Comparison of ENCODE assay signal across 11 cellular contexts in genomic region chr19:10878253-10878652, GRCh38. TPM values are rescaled to one million over a fixed set of nuclear protein-coding genes. Genes with fewer than 3 reads are reported as not detected.
DNase-seq lines count a peak whose midpoint lies in the region; ATAC-seq and TF ChIP-seq lines count a peak whose summit lies in the region.
"Had no signal": no experiment of that assay in that cellular context is flagged by ENCODE, and none has a peak within 500 bp of the region (broad histone marks: within the 10 kb centered on the region; RNA-seq: fewer than 3 reads in every experiment).

No MANE protein-coding gene starts in this region.

- no peaks in the 10 kb centered on the region for H3K27me3 ChIP-seq in Karpas-422 (ENCODE audit: low read length)

- peak overlapping the region; percentile 61 for H3K9ac ChIP-seq in Karpas-422 (ENCODE audit: low read length)

- DNase-seq in T-helper 1 cell, result no peak
- no peak for DNase-seq in Karpas-422
- no peak for DNase-seq in activated naive CD8-positive, alpha-beta T cell treated with anti-CD3 and anti-CD28 coated beads, Interleukin-2, amount 50 U/mL, for 24 hours
- DNase-seq in osteocyte (ENCODE audit: extremely low spot score, unreplicated experiment), result no peak
- no peak for DNase-seq in activated CD4-positive, CD25-positive, alpha-beta regulatory T cell (lab: John Stamatoyannopoulos, UW)
- DNase-seq: NCI-H748 treated with DMSO at 0.1 percent for 48 hours; stimulated activated CD4-positive, alpha-beta T cell treated with anti-CD3 and anti-CD28 coated beads, Interleukin-2, amount 100 ng/mL, for 48 hours had no signal

- H3K9me3 Mint-ChIP-seq in T-helper 1 cell treated with Interleukin-12 subunit alpha and Interleukin-12 subunit beta and Interleukin-4 antibody, amounts not matched to agents 30 μg/mL and 1 μg/mL, for 36 hours, result no peaks in the 10 kb centered on the region
- H3K9me3 Mint-ChIP-seq in activated naive CD8-positive, alpha-beta T cell treated with anti-CD3 and anti-CD28 coated beads, Interleukin-2, amount 50 U/mL, for 24 hours, result no peaks in the 10 kb centered on the region
- no peaks in the 10 kb centered on the region for H3K9me3 Mint-ChIP-seq in osteocyte (ENCODE audit: unreplicated experiment)

- peak; percentile 16 for ATAC-seq in activated naive CD8-positive, alpha-beta T cell treated with anti-CD3 and anti-CD28 coated beads, Interleukin-2, amount 50 U/mL, for 24 hours
- ATAC-seq in HG02610 (IDR thresholded peaks at IDR 0.05; ENCODE audit: unreplicated experiment) (no peak), GM18517 (IDR thresholded peaks at IDR 0.05; ENCODE audit: unreplicated experiment) (no peak)

- H3K4me3 Mint-ChIP-seq in T-helper 1 cell treated with Interleukin-12 subunit alpha and Interleukin-12 subunit beta and Interleukin-4 antibody, amounts not matched to agents 30 μg/mL and 1 μg/mL, for 36 hours, result no peak overlapping the region
- H3K4me3 Mint-ChIP-seq in activated naive CD8-positive, alpha-beta T cell treated with anti-CD3 and anti-CD28 coated beads, Interleukin-2, amount 50 U/mL, for 24 hours, result no peak overlapping the region
- H3K4me3 Mint-ChIP-seq in osteocyte (ENCODE audit: unreplicated experiment), result no peak overlapping the region

- H3K36me3 ChIP-seq in Karpas-422 (ENCODE audit: insufficient read depth, low read length), result 0 out of 2 replicates have a peak, but pooled peaks cover 3% of the 10 kb centered on the region
- H3K36me3 ChIP-seq: thoracic aorta had no signal

- H3K36me3 Mint-ChIP-seq in T-helper 1 cell treated with Interleukin-12 subunit alpha and Interleukin-12 subunit beta and Interleukin-4 antibody, amounts not matched to agents 30 μg/mL and 1 μg/mL, for 36 hours (ENCODE audit: low read depth), result peaks cover 2% of the 10 kb centered on the region
- peaks cover 9% of the 10 kb centered on the region for H3K36me3 Mint-ChIP-seq in activated naive CD8-positive, alpha-beta T cell treated with anti-CD3 and anti-CD28 coated beads, Interleukin-2, amount 50 U/mL, for 24 hours (ENCODE audit: low read depth)
- peaks cover 3% of the 10 kb centered on the region for H3K36me3 Mint-ChIP-seq in osteocyte (ENCODE audit: unreplicated experiment)

- H3K4me2 ChIP-seq in Karpas-422 (ENCODE audit: low read depth, low read length, poor library complexity, severe bottlenecking), result peak overlapping the region; percentile 63

- no peak for TF ChIP-seq CTCF in osteocyte (IDR thresholded peaks at IDR 0.05)

- H2AFZ ChIP-seq in Karpas-422 (ENCODE audit: low read length), result no peak overlapping the region

- H3K4me1 Mint-ChIP-seq in T-helper 1 cell treated with Interleukin-12 subunit alpha and Interleukin-12 subunit beta and Interleukin-4 antibody, amounts not matched to agents 30 μg/mL and 1 μg/mL, for 36 hours (ENCODE audit: low read depth), result peaks cover 27% of the 10 kb centered on the region
- H3K4me1 Mint-ChIP-seq in activated naive CD8-positive, alpha-beta T cell treated with anti-CD3 and anti-CD28 coated beads, Interleukin-2, amount 50 U/mL, for 24 hours, result peaks cover 43% of the 10 kb centered on the region
- peaks cover 36% of the 10 kb centered on the region for H3K4me1 Mint-ChIP-seq in osteocyte (ENCODE audit: unreplicated experiment)

- H3K4me1 ChIP-seq in Karpas-422 (ENCODE audit: low read length), result peaks cover 62% of the 10 kb centered on the region

- no peaks in the 10 kb centered on the region for H3K9me2 ChIP-seq in Karpas-422 (replicated peaks; ENCODE audit: insufficient read depth, low read length)

- H4K20me1 ChIP-seq in Karpas-422 (ENCODE audit: insufficient read depth, low read depth, low read length), result no peaks in the 10 kb centered on the region

- no peaks in the 10 kb centered on the region for H3K27me3 Mint-ChIP-seq in T-helper 1 cell treated with Interleukin-12 subunit alpha and Interleukin-12 subunit beta and Interleukin-4 antibody, amounts not matched to agents 30 μg/mL and 1 μg/mL, for 36 hours (ENCODE audit: low read depth)
- no peaks in the 10 kb centered on the region for H3K27me3 Mint-ChIP-seq in activated naive CD8-positive, alpha-beta T cell treated with anti-CD3 and anti-CD28 coated beads, Interleukin-2, amount 50 U/mL, for 24 hours
- no peaks in the 10 kb centered on the region for H3K27me3 Mint-ChIP-seq in osteocyte (ENCODE audit: unreplicated experiment)

- peak overlapping the region; percentile 73 for H3K27ac Mint-ChIP-seq in T-helper 1 cell treated with Interleukin-12 subunit alpha and Interleukin-12 subunit beta and Interleukin-4 antibody, amounts not matched to agents 30 μg/mL and 1 μg/mL, for 36 hours
- H3K27ac Mint-ChIP-seq in activated naive CD8-positive, alpha-beta T cell treated with anti-CD3 and anti-CD28 coated beads, Interleukin-2, amount 50 U/mL, for 24 hours, result peak overlapping the region; percentile 79
- H3K27ac Mint-ChIP-seq in osteocyte (ENCODE audit: unreplicated experiment), result peak overlapping the region; percentile 23

- peak overlapping the region; percentile 83 for H3K27ac ChIP-seq in Karpas-422 (ENCODE audit: low read length)

- peak overlapping the region; percentile 26 for H3K4me3 ChIP-seq in Karpas-422 (ENCODE audit: low read length)
- H3K4me3 ChIP-seq: thoracic aorta had no signal

- no peaks in the 10 kb centered on the region for H3K9me3 ChIP-seq in Karpas-422 (ENCODE audit: low read length)
- H3K9me3 ChIP-seq: thoracic aorta had no signal

- H3K79me2 ChIP-seq in Karpas-422 (ENCODE audit: low read length), result peaks cover 97% of the 10 kb centered on the region

RNA-seq across cellular contexts. Expression of gene CARM1, which starts 6.9 kb away (rescaled TPM):
- total RNA-seq in Karpas-422 (2014; rRNA removed; shearing (Covaris generic); ENCODE audit: low replicate concordance), result 32.7 and 38.2 TPM in 2 replicates
- 66.7 and 70.8 TPM in 2 replicates for total RNA-seq in osteocyte

RNA-seq across cellular contexts. Expression of gene C19orf38, which starts 30.0 kb away (rescaled TPM):
- total RNA-seq in Karpas-422 (2014; rRNA removed; shearing (Covaris generic); ENCODE audit: low replicate concordance), result 6.1 and 12.9 TPM in 2 replicates
- 0.27 TPM in 1 of 2 replicates, not detected in the other for total RNA-seq in osteocyte

RNA-seq across cellular contexts. Expression of gene TMED1, which starts 42.2 kb away (rescaled TPM):
- total RNA-seq in Karpas-422 (2014; rRNA removed; shearing (Covaris generic); ENCODE audit: low replicate concordance), result 10.2 and 24.4 TPM in 2 replicates
- 33.6 and 35.5 TPM in 2 replicates for total RNA-seq in osteocyte

RNA-seq across cellular contexts. Expression of gene YIPF2, which starts 50.2 kb away (rescaled TPM):
- 26.8 and 45.6 TPM in 2 replicates for total RNA-seq in Karpas-422 (2014; rRNA removed; shearing (Covaris generic); ENCODE audit: low replicate concordance)
- total RNA-seq in osteocyte, result 68.4 and 79.5 TPM in 2 replicates

RNA-seq across cellular contexts. Expression of gene TIMM29, which starts 50.4 kb away (rescaled TPM):
- total RNA-seq in Karpas-422 (2014; rRNA removed; shearing (Covaris generic); ENCODE audit: low replicate concordance), result 16.5 and 28.1 TPM in 2 replicates
- total RNA-seq in osteocyte, result 25.7 and 25.8 TPM in 2 replicates

Comparison
In these comparisons a context has a peak if more than half of its experiments do, and no peak if none do; other contexts are left out.
1. H3K27ac Mint-ChIP-seq: peak in every context shown above with its lines; median percentile 79 in activated naive CD8-positive, alpha-beta T cell treated with anti-CD3 and anti-CD28 coated beads, Interleukin-2, amount 50 U/mL, for 24 hours; 73 in T-helper 1 cell treated with Interleukin-12 subunit alpha and Interleukin-12 subunit beta and Interleukin-4 antibody, amounts not matched to agents 30 μg/mL and 1 μg/mL, for 36 hours; 23 in osteocyte.